In the genomic region with DNA sequence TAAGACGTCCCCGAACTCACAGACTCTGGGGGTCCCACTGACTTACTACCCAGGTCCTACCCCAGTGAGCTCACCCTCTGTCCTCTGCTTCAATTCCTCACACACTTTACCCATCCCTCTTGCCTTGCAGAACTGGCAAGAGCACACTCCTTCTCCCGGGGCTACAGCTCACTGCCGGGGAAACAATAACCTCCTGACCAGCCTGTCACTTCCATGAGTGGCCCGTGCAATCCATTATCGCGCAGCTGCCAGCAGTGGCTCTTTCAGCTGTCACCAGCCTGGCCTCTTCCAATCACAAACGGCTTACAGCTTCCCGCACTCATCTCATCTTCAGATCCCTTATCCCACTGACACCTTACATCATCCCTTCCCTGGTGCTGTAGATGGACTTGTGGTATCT, we compare ENCODE assay signal across 26 cellular contexts.
"Had no signal": no experiment of that assay in that cellular context is flagged by ENCODE, and none has a peak within 500 bp of the region (broad histone marks: within the 10 kb centered on the region; RNA-seq: fewer than 3 reads in every experiment).

No MANE protein-coding gene starts in this region.

- H3K4me3 ChIP-seq: colonic mucosa, dorsolateral prefrontal cortex, gastrocnemius medialis, heart left ventricle, lung, mucosa of descending colon, pancreas, psoas muscle, transverse colon had no signal

- H3K9me3 ChIP-seq: colonic mucosa, gastrocnemius medialis, heart left ventricle, mucosa of descending colon, pancreas, psoas muscle, transverse colon had no signal

- H3K27ac ChIP-seq: colonic mucosa, gastrocnemius medialis, heart left ventricle, pancreas, psoas muscle, transverse colon had no signal

- ATAC-seq: gastrocnemius medialis, mucosa of descending colon, pancreas, psoas muscle, T-cell had no signal

- H3K4me3 Mint-ChIP-seq: activated naive CD8-positive, alpha-beta T cell; immature natural killer cell; nephron; T-cell had no signal

- H3K27ac Mint-ChIP-seq: activated naive CD8-positive, alpha-beta T cell; nephron; T-cell had no signal

- H3K4me1 ChIP-seq: colonic mucosa, gastrocnemius medialis, pancreas, psoas muscle, transverse colon had no signal

- H3K4me1 Mint-ChIP-seq: immature natural killer cell, nephron had no signal

- H3K36me3 ChIP-seq: colonic mucosa, gastrocnemius medialis, heart left ventricle, pancreas, transverse colon had no signal

- DNase-seq: activated CD4-positive, alpha-beta T cell treated with anti-CD3 and anti-CD28 coated beads for 4 hours; activated CD4-positive, alpha-beta T cell treated with anti-CD3 and anti-CD28 coated beads, Interleukin-2, amount 50 U/mL, for 48 hours; activated effector memory CD4-positive, alpha-beta T cell treated with Interleukin-2 at 50 U/mL for 16 hours; activated naive CD4-positive, alpha-beta T cell treated with Interleukin-2 at 50 U/mL for 16 hours; anterior cingulate cortex; cerebellar nuclear complex; colonic mucosa; dorsolateral prefrontal cortex; effector memory CD4-positive, alpha-beta T cell; erythroblast; gastrocnemius medialis; heart left ventricle; hypothalamus; immature natural killer cell; kidney; mucosa of descending colon; pancreas; psoas muscle; stimulated activated CD4-positive, alpha-beta T cell treated with anti-CD3 and anti-CD28 coated beads, Interleukin-15, amount 100 ng/mL, for 24 hours; stimulated activated CD4-positive, alpha-beta T cell treated with anti-CD3 and anti-CD28 coated beads, Interleukin-2, amount 100 ng/mL, for 24 hours; stimulated activated naive CD4-positive, alpha-beta T cell; T-cell; transverse colon had no signal

- H3K27me3 ChIP-seq: colonic mucosa, dorsolateral prefrontal cortex, gastrocnemius medialis, heart left ventricle, pancreas, transverse colon had no signal

- H3K27me3 Mint-ChIP-seq: activated naive CD8-positive, alpha-beta T cell; T-cell had no signal
